Comparison of ENCODE assay signal across 1 cellular context in the genomic region with DNA sequence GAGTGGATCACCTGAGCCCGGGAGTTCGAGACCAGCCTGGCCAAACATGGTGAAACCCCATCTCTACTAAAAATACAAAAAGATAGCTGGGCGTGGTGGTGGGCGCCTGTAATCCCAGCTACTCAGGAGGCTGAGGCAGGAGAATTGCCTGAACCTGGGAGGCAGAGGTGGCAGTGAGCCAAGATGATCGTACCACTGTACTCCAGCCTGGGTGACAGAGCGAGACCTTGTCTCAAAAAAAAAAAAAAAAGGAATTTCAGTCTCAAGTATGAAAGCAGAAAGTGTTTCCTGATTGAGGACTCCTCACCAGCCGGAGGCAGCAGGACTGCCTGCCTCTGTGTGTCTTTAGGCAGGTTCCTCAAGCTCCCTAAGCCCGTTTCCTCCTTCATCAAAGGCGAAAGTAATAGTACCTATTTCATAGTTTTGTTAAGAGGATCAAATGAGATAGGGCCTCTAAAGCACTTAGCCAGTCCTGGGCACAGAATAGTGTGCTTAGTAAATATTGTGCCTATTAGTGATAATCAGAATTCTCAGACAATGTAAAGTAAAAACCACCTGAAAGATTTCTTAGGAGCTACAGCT.
TF ChIP-seq lines count a peak whose summit lies in the region.

No MANE protein-coding gene starts in this region.

TF ChIP-seq in GM12878, 131 proteins besides CTCF, POLR2A, EP300 and RAD21 (continued from another document):
- TF ChIP-seq, protein P1, sequence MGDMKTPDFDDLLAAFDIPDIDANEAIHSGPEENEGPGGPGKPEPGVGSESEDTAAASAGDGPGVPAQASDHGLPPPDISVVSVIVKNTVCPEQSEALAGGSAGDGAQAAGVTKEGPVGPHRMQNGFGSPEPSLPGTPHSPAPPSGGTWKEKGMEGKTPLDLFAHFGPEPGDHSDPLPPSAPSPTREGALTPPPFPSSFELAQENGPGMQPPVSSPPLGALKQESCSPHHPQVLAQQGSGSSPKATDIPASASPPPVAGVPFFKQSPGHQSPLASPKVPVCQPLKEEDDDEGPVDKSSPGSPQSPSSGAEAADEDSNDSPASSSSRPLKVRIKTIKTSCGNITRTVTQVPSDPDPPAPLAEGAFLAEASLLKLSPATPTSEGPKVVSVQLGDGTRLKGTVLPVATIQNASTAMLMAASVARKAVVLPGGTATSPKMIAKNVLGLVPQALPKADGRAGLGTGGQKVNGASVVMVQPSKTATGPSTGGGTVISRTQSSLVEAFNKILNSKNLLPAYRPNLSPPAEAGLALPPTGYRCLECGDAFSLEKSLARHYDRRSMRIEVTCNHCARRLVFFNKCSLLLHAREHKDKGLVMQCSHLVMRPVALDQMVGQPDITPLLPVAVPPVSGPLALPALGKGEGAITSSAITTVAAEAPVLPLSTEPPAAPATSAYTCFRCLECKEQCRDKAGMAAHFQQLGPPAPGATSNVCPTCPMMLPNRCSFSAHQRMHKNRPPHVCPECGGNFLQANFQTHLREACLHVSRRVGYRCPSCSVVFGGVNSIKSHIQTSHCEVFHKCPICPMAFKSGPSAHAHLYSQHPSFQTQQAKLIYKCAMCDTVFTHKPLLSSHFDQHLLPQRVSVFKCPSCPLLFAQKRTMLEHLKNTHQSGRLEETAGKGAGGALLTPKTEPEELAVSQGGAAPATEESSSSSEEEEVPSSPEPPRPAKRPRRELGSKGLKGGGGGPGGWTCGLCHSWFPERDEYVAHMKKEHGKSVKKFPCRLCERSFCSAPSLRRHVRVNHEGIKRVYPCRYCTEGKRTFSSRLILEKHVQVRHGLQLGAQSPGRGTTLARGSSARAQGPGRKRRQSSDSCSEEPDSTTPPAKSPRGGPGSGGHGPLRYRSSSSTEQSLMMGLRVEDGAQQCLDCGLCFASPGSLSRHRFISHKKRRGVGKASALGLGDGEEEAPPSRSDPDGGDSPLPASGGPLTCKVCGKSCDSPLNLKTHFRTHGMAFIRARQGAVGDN (IDR thresholded peaks at IDR 0.05) = no peak
- TF ChIP-seq HDGF (IDR thresholded peaks at IDR 0.05) (peak; percentile 56; the same call in 1 of the 2 replicates), RELA (IDR thresholded peaks at IDR 0.05; ENCODE audit: borderline replicate concordance, partially characterized antibody) (no peak), MYB (IDR thresholded peaks at IDR 0.05; ENCODE audit: borderline replicate concordance, low read depth, low read length) (no peak)
- TF ChIP-seq, protein P2, sequence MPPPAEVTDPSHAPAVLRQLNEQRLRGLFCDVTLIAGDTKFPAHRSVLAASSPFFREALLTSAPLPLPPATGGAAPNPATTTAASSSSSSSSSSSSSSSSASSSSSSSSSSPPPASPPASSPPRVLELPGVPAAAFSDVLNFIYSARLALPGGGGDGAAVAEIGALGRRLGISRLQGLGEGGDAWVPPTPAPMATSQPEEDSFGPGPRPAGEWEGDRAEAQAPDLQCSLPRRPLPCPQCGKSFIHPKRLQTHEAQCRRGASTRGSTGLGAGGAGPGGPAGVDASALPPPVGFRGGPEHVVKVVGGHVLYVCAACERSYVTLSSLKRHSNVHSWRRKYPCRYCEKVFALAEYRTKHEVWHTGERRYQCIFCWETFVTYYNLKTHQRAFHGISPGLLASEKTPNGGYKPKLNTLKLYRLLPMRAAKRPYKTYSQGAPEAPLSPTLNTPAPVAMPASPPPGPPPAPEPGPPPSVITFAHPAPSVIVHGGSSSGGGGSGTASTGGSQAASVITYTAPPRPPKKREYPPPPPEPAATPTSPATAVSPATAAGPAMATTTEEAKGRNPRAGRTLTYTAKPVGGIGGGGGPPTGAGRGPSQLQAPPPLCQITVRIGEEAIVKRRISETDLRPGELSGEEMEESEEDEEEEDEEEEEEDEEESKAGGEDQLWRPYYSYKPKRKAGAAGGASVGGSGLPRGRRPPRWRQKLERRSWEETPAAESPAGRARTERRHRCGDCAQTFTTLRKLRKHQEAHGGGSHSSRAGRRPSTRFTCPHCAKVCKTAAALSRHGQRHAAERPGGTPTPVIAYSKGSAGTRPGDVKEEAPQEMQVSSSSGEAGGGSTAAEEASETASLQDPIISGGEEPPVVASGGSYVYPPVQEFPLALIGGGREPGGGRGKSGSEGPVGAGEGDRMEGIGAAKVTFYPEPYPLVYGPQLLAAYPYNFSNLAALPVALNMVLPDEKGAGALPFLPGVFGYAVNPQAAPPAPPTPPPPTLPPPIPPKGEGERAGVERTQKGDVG (CRISPR knock-in tag; IDR thresholded peaks at IDR 0.05) = no peak
- TF ChIP-seq, protein P3, sequence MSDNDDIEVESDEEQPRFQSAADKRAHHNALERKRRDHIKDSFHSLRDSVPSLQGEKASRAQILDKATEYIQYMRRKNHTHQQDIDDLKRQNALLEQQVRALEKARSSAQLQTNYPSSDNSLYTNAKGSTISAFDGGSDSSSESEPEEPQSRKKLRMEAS (IDR thresholded peaks at IDR 0.05; ENCODE audit: low read depth, low read length) = no peak
